8 cellular contexts compared by ENCODE assay signal in the genomic region with DNA sequence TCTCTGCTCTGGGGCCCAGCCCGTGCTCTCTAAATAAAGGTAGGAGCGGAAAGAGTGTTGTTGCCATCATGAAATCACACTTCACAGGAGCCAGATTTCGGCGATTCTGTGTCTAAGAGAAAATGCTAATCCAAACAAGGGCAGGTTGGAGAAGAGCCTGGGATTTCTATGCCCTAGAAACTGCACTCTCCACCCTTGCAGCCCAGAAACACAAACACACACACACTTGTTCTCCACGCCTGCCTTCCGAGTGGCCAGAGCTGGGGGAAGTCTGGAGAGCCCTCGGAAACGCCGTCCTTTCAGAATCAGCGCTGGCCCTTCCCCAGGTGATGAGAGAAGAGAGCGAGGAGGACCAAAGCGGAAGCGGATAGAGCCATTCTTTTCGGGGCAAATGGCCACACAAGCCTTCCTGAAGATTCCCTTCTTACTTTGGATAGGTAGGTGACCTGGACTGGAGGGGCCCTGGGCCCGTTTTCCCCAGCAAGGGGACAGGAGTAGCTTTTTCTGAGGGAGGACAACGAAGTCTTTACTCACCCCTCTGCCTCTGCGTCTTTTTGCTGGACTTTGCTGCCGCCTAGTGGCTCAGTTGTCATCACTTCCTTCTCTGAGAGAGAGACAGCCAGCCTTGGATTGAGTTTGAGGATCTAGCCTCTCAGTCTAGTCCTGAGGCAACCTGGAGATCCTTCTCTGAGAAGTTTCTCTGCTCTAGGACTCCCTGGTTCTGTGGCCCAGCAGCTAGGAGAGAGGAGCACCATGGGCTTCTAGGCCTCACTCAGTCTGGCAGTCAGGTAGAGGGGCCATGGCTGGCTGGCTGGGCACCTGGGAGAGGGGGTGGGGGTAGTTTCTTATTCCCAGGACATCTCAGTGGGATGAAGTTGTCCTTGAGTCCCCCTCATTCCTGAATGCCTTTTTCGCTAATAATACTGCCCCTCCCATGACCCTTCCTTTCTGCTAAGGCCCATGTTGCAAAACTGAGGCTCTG. TPM values are rescaled to one million over a fixed set of nuclear protein-coding genes. Genes with fewer than 3 reads are reported as not detected.
DNase-seq lines count a peak whose midpoint lies in the region; ATAC-seq and TF ChIP-seq lines count a peak whose summit lies in the region.

No MANE protein-coding gene starts in this region.

- H3K27me3 ChIP-seq in Peyer's patch: no peaks in the 10 kb centered on the region
- H3K27me3 ChIP-seq in fibroblast of lung (ENCODE audit: control insufficient read depth, insufficient read depth, low read length): no peaks in the 10 kb centered on the region
- H3K27me3 ChIP-seq in naive thymus-derived CD4-positive, alpha-beta T cell (ENCODE audit: control insufficient read depth in 2 of 2, insufficient read depth in 2 of 2, low read length in 2 of 2): no peaks in the 10 kb centered on the region

- no peak overlapping the region for H3K9ac ChIP-seq in fibroblast of lung (ENCODE audit: insufficient read depth, low read length)

- peak overlapping the region; percentile 82 to 83 for H3K4me3 Mint-ChIP-seq in activated T-cell treated with anti-CD3 and anti-CD28 coated beads, Interleukin-2, amount 50 U/mL, for 72 hours
- H3K4me3 Mint-ChIP-seq in naive thymus-derived CD4-positive, alpha-beta T cell: peak overlapping the region; percentile 65 to 91 (median 80)

- peak; percentile 86 for TF ChIP-seq CTCF in AG04449 (IDR thresholded peaks at IDR 0.05; ENCODE audit: insufficient read depth, low read length, missing control alignments)
- TF ChIP-seq CTCF in Peyer's patch (IDR thresholded peaks at IDR 0.05): peak; percentile 50 to 94 (median 89)
- TF ChIP-seq CTCF in fibroblast of lung (conservative IDR thresholded peaks at IDR 0.05 in 1 of 2, IDR thresholded peaks at IDR 0.05 in 1 of 2; ENCODE audit: low read depth in 1 of 2, low read length in 2 of 2): peak; percentile 96 to 97

- H3K4me1 Mint-ChIP-seq in activated T-cell treated with anti-CD3 and anti-CD28 coated beads, Interleukin-2, amount 50 U/mL, for 72 hours (ENCODE audit: low read depth): peaks cover 6% of the 10 kb centered on the region
- peaks cover 0 to 7% (median 4%) of the 10 kb centered on the region in 7 donors for H3K4me1 Mint-ChIP-seq in naive thymus-derived CD4-positive, alpha-beta T cell

- H4K20me1 ChIP-seq in fibroblast of lung (ENCODE audit: control insufficient read depth, extremely low read depth, insufficient read depth, low read length): no peaks in the 10 kb centered on the region

- H3K79me2 ChIP-seq in fibroblast of lung (ENCODE audit: control insufficient read depth, insufficient read depth, low read length): no peaks in the 10 kb centered on the region

- H3K4me1 ChIP-seq in Peyer's patch: peaks cover 0 to 9% (median 0%) of the 10 kb centered on the region in 4 donors
- peaks cover 2% of the 10 kb centered on the region for H3K4me1 ChIP-seq in fibroblast of lung (ENCODE audit: control insufficient read depth, extremely low read depth, insufficient read depth, low read length)
- peaks cover 0 to 4% of the 10 kb centered on the region in 2 donors for H3K4me1 ChIP-seq in naive thymus-derived CD4-positive, alpha-beta T cell (ENCODE audit: control insufficient read depth in 2 of 2, insufficient read depth in 2 of 2, low read length in 2 of 2)

- H3K36me3 Mint-ChIP-seq in activated T-cell treated with anti-CD3 and anti-CD28 coated beads, Interleukin-2, amount 50 U/mL, for 72 hours (ENCODE audit: insufficient read depth in 2 of 2): no peaks in the 10 kb centered on the region
- peaks cover 0 to 4% (median 0%) of the 10 kb centered on the region in 5 donors for H3K36me3 Mint-ChIP-seq in naive thymus-derived CD4-positive, alpha-beta T cell

- peak; percentile 29 for DNase-seq in AG04449 (ENCODE audit: low read depth, low spot score)
- DNase-seq in Peyer's patch: peak; percentile 71 to 94 (median 89)
- DNase-seq in activated T-cell treated with anti-CD3 and anti-CD28 coated beads, Interleukin-2, amount 50 U/mL, for 72 hours: peak; percentile 80 to 83
- peak; percentile 65 to 81 for DNase-seq in fibroblast of lung (ENCODE audit: low read depth in 2 of 2)
- peak; percentile 43 to 77 (median 71) for DNase-seq in naive thymus-derived CD4-positive, alpha-beta T cell
- DNase-seq in stimulated activated CD8-positive, alpha-beta memory T cell treated with anti-CD3 and anti-CD28 coated beads, Interleukin-7, amount 100 ng/mL, for 48 hours (ENCODE audit: extremely low read depth in 1 of 2, low read depth in 1 of 2): peak; percentile 32 to 57

- H3K27ac ChIP-seq in Peyer's patch (peak overlapping the region in 3 of 4 donors; percentile 24 to 65 (median 57)), fibroblast of lung (ENCODE audit: insufficient read depth, low read length) (no peak overlapping the region)
- no peak overlapping the region for H3K27ac ChIP-seq in naive thymus-derived CD4-positive, alpha-beta T cell (ENCODE audit: low read depth, low read length)

- peaks cover 15% of the 10 kb centered on the region for H3K27me3 Mint-ChIP-seq in activated T-cell treated with anti-CD3 and anti-CD28 coated beads, Interleukin-2, amount 50 U/mL, for 72 hours (ENCODE audit: low read depth)
- peaks cover 0 to 6% (median 0%) of the 10 kb centered on the region in 5 donors for H3K27me3 Mint-ChIP-seq in naive thymus-derived CD4-positive, alpha-beta T cell

- H3K9me3 ChIP-seq in Peyer's patch (no peaks in the 10 kb centered on the region), fibroblast of lung (ENCODE audit: control insufficient read depth, insufficient read depth, low read depth, low read length) (no peaks in the 10 kb centered on the region)
- no peaks in the 10 kb centered on the region for H3K9me3 ChIP-seq in naive thymus-derived CD4-positive, alpha-beta T cell (ENCODE audit: control insufficient read depth in 2 of 3, low read length in 3 of 3)

- peak overlapping the region; percentile 86 for H3K4me2 ChIP-seq in fibroblast of lung (ENCODE audit: extremely low read depth, insufficient read depth, low read length)

- POLR2A ChIA-PET in AG04449 (lab: Yijun Ruan, JAX): no interaction called here
- POLR2A ChIA-PET in naive thymus-derived CD4-positive, alpha-beta T cell (lab: Charles Lee): no interaction called here

- no peaks in the 10 kb centered on the region for H3K9me3 Mint-ChIP-seq in activated T-cell treated with anti-CD3 and anti-CD28 coated beads, Interleukin-2, amount 50 U/mL, for 72 hours
- no peaks in the 10 kb centered on the region for H3K9me3 Mint-ChIP-seq in naive thymus-derived CD4-positive, alpha-beta T cell

- TF ChIP-seq EP300 in Ishikawa (IDR thresholded peaks at IDR 0.05; ENCODE audit: borderline replicate concordance): no peak

- peak; percentile 99 for TF ChIP-seq RAD21 in Ishikawa (IDR thresholded peaks at IDR 0.05; ENCODE audit: low read depth)

- H3K36me3 ChIP-seq in Peyer's patch: no peaks in the 10 kb centered on the region
- H3K36me3 ChIP-seq in fibroblast of lung (ENCODE audit: control insufficient read depth, insufficient read depth, low read length): no peaks in the 10 kb centered on the region
- H3K36me3 ChIP-seq in naive thymus-derived CD4-positive, alpha-beta T cell (ENCODE audit: control insufficient read depth in 2 of 3, insufficient read depth in 3 of 3, low read length in 3 of 3): no peaks in the 10 kb centered on the region

- CTCF ChIA-PET in AG04449 (lab: Yijun Ruan, JAX): interaction anchor here (0.6 to 4.6 kb wide), 48 partner anchors 9 to 425 kb away, joined by 3 to 66 read pairs (median 5); a partner anchor contains a TSS
- CTCF ChIA-PET in naive thymus-derived CD4-positive, alpha-beta T cell (lab: Charles Lee): interaction anchor here (0.8 to 2.5 kb wide), 9 partner anchors 10 to 769 kb away, joined by 3 to 17 read pairs (median 4); no protein-coding TSS in a partner anchor

- H2AFZ ChIP-seq in fibroblast of lung (ENCODE audit: low read length): peak overlapping the region; percentile 90

- ATAC-seq in GM18909 (IDR thresholded peaks at IDR 0.05; ENCODE audit: poor library complexity, unreplicated experiment): peak; percentile 48
- peak; percentile 95 to 96 for ATAC-seq in activated T-cell treated with anti-CD3 and anti-CD28 coated beads, Interleukin-2, amount 50 U/mL, for 72 hours (replicated peaks in 1 of 2)
- peak; percentile 83 for ATAC-seq in naive thymus-derived CD4-positive, alpha-beta T cell

- intact Hi-C loops in naive thymus-derived CD4-positive, alpha-beta T cell (cut with micrococcal nuclease): loop anchor here (1.0 to 10.0 kb wide), 6 partner anchors 354 to 1041 kb away; a partner anchor contains a TSS

- H3K27ac Mint-ChIP-seq in activated T-cell treated with anti-CD3 and anti-CD28 coated beads, Interleukin-2, amount 50 U/mL, for 72 hours: peak overlapping the region; percentile 66
- peak overlapping the region in 2 of 9 donors; percentile 3 to 58 for H3K27ac Mint-ChIP-seq in naive thymus-derived CD4-positive, alpha-beta T cell

- H3K4me3 ChIP-seq in AG04449 (ENCODE audit: low read depth, low read length) (peak overlapping the region; percentile 64), Peyer's patch (peak overlapping the region; percentile 21 to 59 (median 42)), fibroblast of lung (replicated peaks in 1 of 4; ENCODE audit: control extremely low read depth in 1 of 4, insufficient read depth in 1 of 4, low read depth in 3 of 4, low read length in 4 of 4) (peak overlapping the region; percentile 39 to 77 (median 54))
- peak overlapping the region; percentile 46 for H3K4me3 ChIP-seq in naive thymus-derived CD4-positive, alpha-beta T cell (ENCODE audit: low read length)

- no peak for TF ChIP-seq POLR2A in Peyer's patch (IDR thresholded peaks at IDR 0.05)

RNA-seq across cellular contexts. Expression of a gene that starts 37.7 kb away (rescaled TPM):
- 1 to 10 TPM in 1 of 4 donors, under 1 TPM in 2, not detected in 1; 0.88 to 2.4 (median 0.95) TPM for total RNA-seq in Peyer's patch
- total RNA-seq in activated T-cell treated with anti-CD3 and anti-CD28 coated beads, Interleukin-2, amount 50 U/mL, for 72 hours: 1 to 10 TPM; 1.5 to 3.2 TPM
- 2.6 and 3.0 TPM in 2 replicates for total RNA-seq in fibroblast of lung
- 3.0 and 3.5 TPM in 2 replicates for polyA plus RNA-seq in fibroblast of lung
- 2.3 and 2.6 TPM in 2 replicates for polyA plus RNA-seq in fibroblast of lung (2012)
- polyA minus RNA-seq in fibroblast of lung (ENCODE audit: low replicate concordance): 1.6 and 13.6 TPM in 2 replicates
- 1 to 10 TPM in 3 of 5 experiments, under 1 TPM in 2; 0.34 to 1.6 (median 1.4) TPM for total RNA-seq in naive thymus-derived CD4-positive, alpha-beta T cell
- 1 to 10 TPM; 1.2 TPM for polyA plus RNA-seq in naive thymus-derived CD4-positive, alpha-beta T cell

RNA-seq across cellular contexts. Expression of a gene that starts 38.0 kb away (rescaled TPM):
- total RNA-seq in Peyer's patch: 10 to 100 TPM; 28.2 to 47.3 (median 39.3) TPM
- total RNA-seq in activated T-cell treated with anti-CD3 and anti-CD28 coated beads, Interleukin-2, amount 50 U/mL, for 72 hours: 10 to 100 TPM; 24.0 to 28.6 TPM
- total RNA-seq in fibroblast of lung: 34.7 and 48.6 TPM in 2 replicates
- polyA plus RNA-seq in fibroblast of lung: 11.5 and 12.8 TPM in 2 replicates
- 7.6 and 10.3 TPM in 2 replicates for polyA plus RNA-seq in fibroblast of lung (2012)
- 46.5 and 117 TPM in 2 replicates for polyA minus RNA-seq in fibroblast of lung (ENCODE audit: low replicate concordance)
- total RNA-seq in naive thymus-derived CD4-positive, alpha-beta T cell: 10 to 100 TPM; 21.6 to 53.3 (median 29.7) TPM
- 10 to 100 TPM in 1 of 2 donors, 1 to 10 TPM in 1; 8.4 to 20.7 TPM for polyA plus RNA-seq in naive thymus-derived CD4-positive, alpha-beta T cell

RNA-seq across cellular contexts. Expression of a gene that starts 41.7 kb away (rescaled TPM):
- total RNA-seq in Peyer's patch (10 to 100 TPM in 3 of 4 donors, 1 to 10 TPM in 1; 3.3 to 27.8 (median 20.4) TPM), fibroblast of lung (0.77 and 0.83 TPM in 2 replicates)
- total RNA-seq in activated T-cell treated with anti-CD3 and anti-CD28 coated beads, Interleukin-2, amount 50 U/mL, for 72 hours: under 1 TPM in 1 of 2 donors, not detected in 1; 0.07 TPM
- 0.09 and 0.15 TPM in 2 replicates for polyA plus RNA-seq in fibroblast of lung
- 0.16 TPM in 1 of 2 replicates, not detected in the other for polyA plus RNA-seq in fibroblast of lung (2012)
- polyA minus RNA-seq in fibroblast of lung (ENCODE audit: low replicate concordance): not detected in 2 replicates
- total RNA-seq in naive thymus-derived CD4-positive, alpha-beta T cell: not detected
- polyA plus RNA-seq in naive thymus-derived CD4-positive, alpha-beta T cell: not detected

Comparison
In these comparisons a context has a peak if more than half of its experiments do, and no peak if none do; other contexts are left out.
1. DNase-seq: peak in every context shown above with its lines; median percentile 89 in Peyer's patch; 82 in activated T-cell treated with anti-CD3 and anti-CD28 coated beads, Interleukin-2, amount 50 U/mL, for 72 hours; 73 in fibroblast of lung; 71 in naive thymus-derived CD4-positive, alpha-beta T cell; 44 in stimulated activated CD8-positive, alpha-beta memory T cell treated with anti-CD3 and anti-CD28 coated beads, Interleukin-7, amount 100 ng/mL, for 48 hours; 29 in AG04449.
2. H3K27ac ChIP-seq: peak in Peyer's patch (3 of 4); none in fibroblast of lung (single experiment) and naive thymus-derived CD4-positive, alpha-beta T cell (single experiment).
3. Peak in every context shown above with its lines, with median percentiles within 50 percentile points of each other: H3K4me3 ChIP-seq, CTCF ChIP-seq and ATAC-seq.